Comparison of ENCODE assay signal across 1 cellular context in genomic region chr22:42536634-42537033, GRCh38.
TF ChIP-seq lines count a peak whose summit lies in the region.

No MANE protein-coding gene starts in this region.

TF ChIP-seq in HepG2, 621 proteins besides CTCF, POLR2A, EP300 and RAD21:
- TF ChIP-seq RNF2 (conservative IDR thresholded peaks at IDR 0.05; ENCODE audit: low read depth): 0 out of 2 replicates have a peak, but pooled peaks have one; percentile 19
- TF ChIP-seq ZNF121 (CRISPR knock-in tag; IDR thresholded peaks at IDR 0.05): 0 out of 2 replicates have a peak, but pooled peaks have one; percentile 2
- TF ChIP-seq ZBTB33 (CRISPR knock-in tag; IDR thresholded peaks at IDR 0.05): peak; percentile 75; the same call in 1 of the 2 replicates
